ENCODE assay signal across 9 cellular contexts in the genomic region with DNA sequence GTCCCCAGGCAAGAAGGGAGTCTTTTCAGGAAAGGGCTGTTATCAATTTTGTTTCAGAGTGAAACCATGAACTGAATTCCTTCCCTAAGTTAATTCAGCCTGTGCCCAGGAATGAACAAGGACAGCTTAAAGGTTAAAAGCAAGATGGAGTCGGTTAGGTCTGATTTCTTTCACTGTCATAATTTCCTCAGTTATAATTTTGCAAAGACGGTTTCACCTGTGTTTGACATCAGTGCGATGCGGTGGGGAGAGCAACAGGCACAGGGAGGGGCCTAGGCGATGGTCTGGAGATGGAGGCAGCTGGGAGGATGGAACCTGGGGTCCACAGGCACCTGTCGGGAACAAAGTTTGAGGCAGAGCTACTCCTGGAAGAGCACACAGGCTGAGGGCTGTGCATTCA. TPM values are rescaled to one million over a fixed set of nuclear protein-coding genes. Genes with fewer than 3 reads are reported as not detected.
DNase-seq lines count a peak whose midpoint lies in the region; ATAC-seq, FAIRE-seq and TF ChIP-seq lines count a peak whose summit lies in the region.
"Had no signal": no experiment of that assay in that cellular context is flagged by ENCODE, and none has a peak within 500 bp of the region (broad histone marks: within the 10 kb centered on the region; RNA-seq: fewer than 3 reads in every experiment).

No MANE protein-coding gene starts in this region.

- H3K79me2 ChIP-seq in PC-3 (ENCODE audit: low read length) (peaks cover 67% of the 10 kb centered on the region), endothelial cell of umbilical vein (ENCODE audit: control insufficient read depth, insufficient read depth, low read length) (peaks cover 57% of the 10 kb centered on the region), parathyroid adenoma (peaks cover 10% of the 10 kb centered on the region)

- no peak for TF ChIP-seq POLR2A in endothelial cell of umbilical vein (IDR thresholded peaks at IDR 0.05; ENCODE audit: low read depth, low read length)

- H3K4me1 ChIP-seq in Caco-2 = peaks cover 57% of the 10 kb centered on the region
- peaks cover 16% of the 10 kb centered on the region for H3K4me1 ChIP-seq in PC-3 (ENCODE audit: insufficient read depth, low read length)
- peaks cover 2% of the 10 kb centered on the region for H3K4me1 ChIP-seq in endothelial cell of umbilical vein (ENCODE audit: control insufficient read depth, extremely low read depth, insufficient read depth, low read length)
- no peaks in the 10 kb centered on the region for H3K4me1 ChIP-seq in parathyroid adenoma

- H3K4me1 Mint-ChIP-seq in Caco-2 (ENCODE audit: low read depth, unreplicated experiment) = peaks cover 57% of the 10 kb centered on the region

- H3K27me3 ChIP-seq in Caco-2 (replicated peaks; ENCODE audit: control insufficient read depth, insufficient read depth, low read length) = no peaks in the 10 kb centered on the region
- H3K27me3 ChIP-seq in PC-3 (ENCODE audit: low read length) = no peaks in the 10 kb centered on the region
- no peaks in the 10 kb centered on the region for H3K27me3 ChIP-seq in endothelial cell of umbilical vein (ENCODE audit: control insufficient read depth in 2 of 2, insufficient read depth in 2 of 2, low read length in 2 of 2)
- no peaks in the 10 kb centered on the region for H3K27me3 ChIP-seq in parathyroid adenoma (ENCODE audit: control insufficient read depth, insufficient read depth, low read length)

- H3K36me3 ChIP-seq in Caco-2 (ENCODE audit: control insufficient read depth, insufficient read depth, low read length) (no peaks in the 10 kb centered on the region; the same call in 1 of the 2 replicates), PC-3 (ENCODE audit: low read depth, low read length) (peaks cover 25% of the 10 kb centered on the region), endothelial cell of umbilical vein (ENCODE audit: control insufficient read depth in 2 of 2, extremely low read depth in 1 of 2, insufficient read depth in 2 of 2, low read length in 2 of 2) (no peaks in the 10 kb centered on the region), parathyroid adenoma (ENCODE audit: control insufficient read depth, insufficient read depth, low read length) (no peaks in the 10 kb centered on the region)

- H3K9me3 Mint-ChIP-seq in Caco-2 (ENCODE audit: unreplicated experiment) = no peaks in the 10 kb centered on the region

- no peaks in the 10 kb centered on the region for H3F3A ChIP-seq in PC-3 (ENCODE audit: low read length, unreplicated experiment)

- H2AFZ ChIP-seq in PC-3 (ENCODE audit: low read length) = no peak overlapping the region
- H2AFZ ChIP-seq in endothelial cell of umbilical vein (ENCODE audit: low read depth, low read length) = no peak overlapping the region
- no peak overlapping the region for H2AFZ ChIP-seq in parathyroid adenoma

- POLR2A ChIA-PET in Caco-2 (lab: Charles Lee) = no interaction called here
- POLR2A ChIA-PET in PC-3 (lab: Charles Lee; ENCODE audit: unreplicated experiment) = no interaction called here
- POLR2A ChIA-PET in endothelial cell of umbilical vein (lab: Charles Lee) = no interaction called here

- DNase-seq in Caco-2 = no peak
- no peak for DNase-seq in PC-3
- no peak for DNase-seq in endothelial cell of umbilical vein (ENCODE audit: low read depth, low spot score)
- no peak for DNase-seq in stimulated activated naive CD4-positive, alpha-beta T cell (lab: John Stamatoyannopoulos, UW)
- DNase-seq in NCI-H2227 (lab: John Stamatoyannopoulos, UW; ENCODE audit: unreplicated experiment) = no peak
- DNase-seq in NK-92 treated with Interleukin-12 subunit alpha and Interleukin-12 subunit beta, amount 100 ng/mL, for 24 hours (lab: John Stamatoyannopoulos, UW) = no peak
- DNase-seq: NCI-H1436 had no signal

- H3K9me3 ChIP-seq in Caco-2 (no peaks in the 10 kb centered on the region), PC-3 (ENCODE audit: low read length) (no peaks in the 10 kb centered on the region), endothelial cell of umbilical vein (replicated peaks; ENCODE audit: control insufficient read depth, insufficient read depth, low read length) (no peaks in the 10 kb centered on the region), parathyroid adenoma (ENCODE audit: control insufficient read depth, low read length) (no peaks in the 10 kb centered on the region)

- ATAC-seq in PC-3 (no peak), HG02642 (IDR thresholded peaks at IDR 0.05; ENCODE audit: poor library complexity, unreplicated experiment) (no peak)

- H3K27ac ChIP-seq in PC-3 (ENCODE audit: low read length) = no peak overlapping the region
- H3K27ac ChIP-seq in endothelial cell of umbilical vein (ENCODE audit: insufficient read depth, low read depth, low read length) = no peak overlapping the region
- no peak overlapping the region for H3K27ac ChIP-seq in parathyroid adenoma

- H3K27ac Mint-ChIP-seq in Caco-2 (ENCODE audit: unreplicated experiment) = peak overlapping the region; percentile 94

- no peaks in the 10 kb centered on the region for H3K9me1 ChIP-seq in endothelial cell of umbilical vein (replicated peaks; ENCODE audit: control insufficient read depth, extremely low read depth, insufficient read depth, low read length)

- H3K4me3 ChIP-seq in Caco-2 (ENCODE audit: low read depth, low read length) = peak overlapping the region; percentile 48
- H3K4me3 ChIP-seq in PC-3 (ENCODE audit: low read length) = peak overlapping the region; percentile 90
- H3K4me3 ChIP-seq in endothelial cell of umbilical vein (replicated peaks in 1 of 3; ENCODE audit: insufficient read depth in 1 of 3, low read depth in 1 of 3, low read length in 3 of 3) = peak overlapping the region; percentile 82 to 92 (median 83)
- H3K4me3 ChIP-seq in parathyroid adenoma (ENCODE audit: low read depth, low read length) = peak overlapping the region; percentile 71

- dilution Hi-C loops in endothelial cell of umbilical vein (cut with MboI; ENCODE audit: extremely low pct_ligation_motif_present, low sequenced_read_pairs) = no loop called here

- H3K9ac ChIP-seq in PC-3 (ENCODE audit: low read length) (peak overlapping the region; percentile 98), endothelial cell of umbilical vein (replicated peaks; ENCODE audit: extremely low read depth, insufficient read depth, low read length) (no peak overlapping the region), parathyroid adenoma (no peak overlapping the region)

- H4K20me1 ChIP-seq in PC-3 (ENCODE audit: low read length) = peaks cover 11% of the 10 kb centered on the region; the same call in 1 of the 2 replicates
- no peaks in the 10 kb centered on the region for H4K20me1 ChIP-seq in endothelial cell of umbilical vein (replicated peaks; ENCODE audit: control insufficient read depth, extremely low read depth, insufficient read depth, low read length)

- no peaks in the 10 kb centered on the region for H3K27me3 Mint-ChIP-seq in Caco-2 (ENCODE audit: insufficient read depth, unreplicated experiment)

- BruUV-seq in Caco-2 (replicated peaks; lab: Mats Ljungman, UMichigan) = no TSS peak
- no TSS peak for BruUV-seq in PC-3 (replicated peaks; lab: Mats Ljungman, UMichigan)
- no TSS peak for BruUV-seq in endothelial cell of umbilical vein (replicated peaks; lab: Mats Ljungman, UMichigan)

- FAIRE-seq in endothelial cell of umbilical vein (lab: Jason Lieb, UNC) = no peak

- peak overlapping the region; percentile 98 for H3K4me3 Mint-ChIP-seq in Caco-2 (ENCODE audit: unreplicated experiment)

- CTCF ChIA-PET in Caco-2 (lab: Charles Lee) (no interaction called here), PC-3 (lab: Charles Lee) (no interaction called here), endothelial cell of umbilical vein (lab: Charles Lee) (interaction anchor here (1.3 kb wide), 1 partner anchor 51 kb away, joined by 3 read pairs; the partner anchor contains the start of gene ZNF586)

- peaks cover 67% of the 10 kb centered on the region for H3K36me3 Mint-ChIP-seq in Caco-2 (ENCODE audit: insufficient read depth, unreplicated experiment)

- peak overlapping the region; percentile 87 for H3K4me2 ChIP-seq in PC-3 (ENCODE audit: low read length)
- H3K4me2 ChIP-seq in endothelial cell of umbilical vein (ENCODE audit: insufficient read depth, low read length) = peak overlapping the region; percentile 63
- peak overlapping the region; percentile 87 for H3K4me2 ChIP-seq in parathyroid adenoma (ENCODE audit: low read length)

- no peaks in the 10 kb centered on the region for H3K9me2 ChIP-seq in PC-3 (replicated peaks; ENCODE audit: low read length)

- intact Hi-C loops in Caco-2 (cut with micrococcal nuclease; ENCODE audit: unreplicated experiment) = no loop called here
- intact Hi-C loops in PC-3 (cut with micrococcal nuclease) = no loop called here
- intact Hi-C loops in endothelial cell of umbilical vein (cut with micrococcal nuclease) = no loop called here

- TF ChIP-seq CTCF in Caco-2 (IDR thresholded peaks at IDR 0.05; ENCODE audit: insufficient read depth in 1 of 2, low read depth in 1 of 2, low read length in 1 of 2, severe bottlenecking in 1 of 2, unreplicated experiment in 1 of 2) (no peak), PC-3 (conservative IDR thresholded peaks at IDR 0.05; ENCODE audit: low read depth, low read length) (no peak), endothelial cell of umbilical vein (IDR thresholded peaks at IDR 0.05; ENCODE audit: extremely low read depth in 1 of 2, insufficient read depth in 1 of 2, low read depth in 1 of 2, low read length in 2 of 2) (no peak), parathyroid adenoma (IDR thresholded peaks at IDR 0.05) (no peak)

RNA-seq across cellular contexts. Expression of gene ZNF552, which starts 5.9 kb away (rescaled TPM):
- total RNA-seq in Caco-2 (2022) (38.6 and 48.2 TPM in 2 replicates), PC-3 (2014; rRNA removed) (8.4 and 12.0 TPM in 2 replicates), endothelial cell of umbilical vein (6.1 and 6.5 TPM in 2 replicates)
- 3.0 and 3.3 TPM in 2 replicates for polyA plus RNA-seq in endothelial cell of umbilical vein
- polyA plus RNA-seq in endothelial cell of umbilical vein (2011; cell fraction: cytosol; rRNA removed) = 2.7 and 2.8 TPM in 2 replicates
- polyA plus RNA-seq in endothelial cell of umbilical vein (2011; cell fraction: nucleus; rRNA removed) = 5.2 and 5.6 TPM in 2 replicates
- polyA plus RNA-seq in endothelial cell of umbilical vein (2012) = 4.7 and 5.6 TPM in 2 replicates
- polyA minus RNA-seq in endothelial cell of umbilical vein = 3.6 and 8.5 TPM in 2 replicates
- 2.3 TPM for polyA minus RNA-seq in endothelial cell of umbilical vein (2011; cell fraction: cytosol; rRNA and poly(A)+ RNA removed)
- 6.3 and 8.2 TPM in 2 replicates for polyA minus RNA-seq in endothelial cell of umbilical vein (2011; cell fraction: nucleus; rRNA and poly(A)+ RNA removed)

RNA-seq across cellular contexts. Expression of gene ZNF587B, which starts 9.5 kb away (rescaled TPM):
- total RNA-seq in Caco-2 (2022) (32.5 and 35.4 TPM in 2 replicates), PC-3 (2014; rRNA removed) (21.2 and 28.0 TPM in 2 replicates), endothelial cell of umbilical vein (15.6 and 16.3 TPM in 2 replicates)
- polyA plus RNA-seq in endothelial cell of umbilical vein = 2.8 and 3.2 TPM in 2 replicates
- 2.9 and 3.6 TPM in 2 replicates for polyA plus RNA-seq in endothelial cell of umbilical vein (2011; cell fraction: cytosol; rRNA removed)
- 19.7 and 22.5 TPM in 2 replicates for polyA plus RNA-seq in endothelial cell of umbilical vein (2011; cell fraction: nucleus; rRNA removed)
- 5.3 and 7.5 TPM in 2 replicates for polyA plus RNA-seq in endothelial cell of umbilical vein (2012)
- 19.2 and 19.6 TPM in 2 replicates for polyA minus RNA-seq in endothelial cell of umbilical vein
- polyA minus RNA-seq in endothelial cell of umbilical vein (2011; cell fraction: cytosol; rRNA and poly(A)+ RNA removed) = 18.5 TPM
- 15.6 and 22.0 TPM in 2 replicates for polyA minus RNA-seq in endothelial cell of umbilical vein (2011; cell fraction: nucleus; rRNA and poly(A)+ RNA removed)

RNA-seq across cellular contexts. Expression of gene ZNF587, which starts 29.1 kb away (rescaled TPM):
- total RNA-seq in Caco-2 (2022) (70.5 and 78.0 TPM in 2 replicates), PC-3 (2014; rRNA removed) (16.3 and 21.4 TPM in 2 replicates), endothelial cell of umbilical vein (43.1 and 44.0 TPM in 2 replicates)
- polyA plus RNA-seq in endothelial cell of umbilical vein = 11.2 and 13.1 TPM in 2 replicates
- polyA plus RNA-seq in endothelial cell of umbilical vein (2011; cell fraction: cytosol; rRNA removed) = 7.6 and 8.9 TPM in 2 replicates
- polyA plus RNA-seq in endothelial cell of umbilical vein (2011; cell fraction: nucleus; rRNA removed) = 45.2 and 51.5 TPM in 2 replicates
- polyA plus RNA-seq in endothelial cell of umbilical vein (2012) = 19.3 and 19.5 TPM in 2 replicates
- 30.2 and 30.4 TPM in 2 replicates for polyA minus RNA-seq in endothelial cell of umbilical vein
- 12.8 TPM for polyA minus RNA-seq in endothelial cell of umbilical vein (2011; cell fraction: cytosol; rRNA and poly(A)+ RNA removed)
- 23.0 and 39.9 TPM in 2 replicates for polyA minus RNA-seq in endothelial cell of umbilical vein (2011; cell fraction: nucleus; rRNA and poly(A)+ RNA removed)

RNA-seq across cellular contexts. Expression of gene ZNF586, which starts 51.1 kb away (rescaled TPM):
- total RNA-seq in Caco-2 (2022) (6.2 and 9.1 TPM in 2 replicates), PC-3 (2014; rRNA removed) (13.1 and 13.2 TPM in 2 replicates), endothelial cell of umbilical vein (12.6 and 14.7 TPM in 2 replicates)
- 4.8 and 6.0 TPM in 2 replicates for polyA plus RNA-seq in endothelial cell of umbilical vein
- 5.4 and 5.6 TPM in 2 replicates for polyA plus RNA-seq in endothelial cell of umbilical vein (2011; cell fraction: cytosol; rRNA removed)
- polyA plus RNA-seq in endothelial cell of umbilical vein (2011; cell fraction: nucleus; rRNA removed) = 9.7 and 10.6 TPM in 2 replicates
- polyA plus RNA-seq in endothelial cell of umbilical vein (2012) = 5.3 and 6.0 TPM in 2 replicates
- 9.4 and 11.1 TPM in 2 replicates for polyA minus RNA-seq in endothelial cell of umbilical vein
- polyA minus RNA-seq in endothelial cell of umbilical vein (2011; cell fraction: cytosol; rRNA and poly(A)+ RNA removed) = 7.5 TPM
- 18.2 and 24.6 TPM in 2 replicates for polyA minus RNA-seq in endothelial cell of umbilical vein (2011; cell fraction: nucleus; rRNA and poly(A)+ RNA removed)
